In the genomic region with DNA sequence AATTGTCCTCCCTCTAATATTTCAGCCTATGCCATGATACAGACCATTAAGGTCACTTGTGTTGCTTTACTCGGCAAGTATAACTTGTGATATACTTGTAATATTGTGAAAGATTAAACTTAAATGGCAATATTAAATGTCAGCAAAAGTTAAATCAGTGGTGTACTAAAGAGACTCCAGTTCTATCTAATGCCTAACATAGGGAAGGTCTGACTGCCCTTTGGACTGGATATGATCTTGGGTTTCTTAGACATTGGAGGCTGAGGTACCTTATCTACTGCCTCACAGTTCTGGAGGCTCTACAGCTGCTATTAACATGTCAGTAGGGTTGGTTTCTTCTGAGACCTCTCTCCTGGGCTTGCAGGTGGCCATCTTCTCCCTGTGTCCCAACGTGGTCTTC, we compare ENCODE assay signal across 1 cellular context.
TF ChIP-seq lines count a peak whose summit lies in the region.

No MANE protein-coding gene starts in this region.

TF ChIP-seq in K562, 482 proteins besides CTCF, POLR2A, EP300 and RAD21 (continued from another document and continues in another):
- TF ChIP-seq, protein P1, sequence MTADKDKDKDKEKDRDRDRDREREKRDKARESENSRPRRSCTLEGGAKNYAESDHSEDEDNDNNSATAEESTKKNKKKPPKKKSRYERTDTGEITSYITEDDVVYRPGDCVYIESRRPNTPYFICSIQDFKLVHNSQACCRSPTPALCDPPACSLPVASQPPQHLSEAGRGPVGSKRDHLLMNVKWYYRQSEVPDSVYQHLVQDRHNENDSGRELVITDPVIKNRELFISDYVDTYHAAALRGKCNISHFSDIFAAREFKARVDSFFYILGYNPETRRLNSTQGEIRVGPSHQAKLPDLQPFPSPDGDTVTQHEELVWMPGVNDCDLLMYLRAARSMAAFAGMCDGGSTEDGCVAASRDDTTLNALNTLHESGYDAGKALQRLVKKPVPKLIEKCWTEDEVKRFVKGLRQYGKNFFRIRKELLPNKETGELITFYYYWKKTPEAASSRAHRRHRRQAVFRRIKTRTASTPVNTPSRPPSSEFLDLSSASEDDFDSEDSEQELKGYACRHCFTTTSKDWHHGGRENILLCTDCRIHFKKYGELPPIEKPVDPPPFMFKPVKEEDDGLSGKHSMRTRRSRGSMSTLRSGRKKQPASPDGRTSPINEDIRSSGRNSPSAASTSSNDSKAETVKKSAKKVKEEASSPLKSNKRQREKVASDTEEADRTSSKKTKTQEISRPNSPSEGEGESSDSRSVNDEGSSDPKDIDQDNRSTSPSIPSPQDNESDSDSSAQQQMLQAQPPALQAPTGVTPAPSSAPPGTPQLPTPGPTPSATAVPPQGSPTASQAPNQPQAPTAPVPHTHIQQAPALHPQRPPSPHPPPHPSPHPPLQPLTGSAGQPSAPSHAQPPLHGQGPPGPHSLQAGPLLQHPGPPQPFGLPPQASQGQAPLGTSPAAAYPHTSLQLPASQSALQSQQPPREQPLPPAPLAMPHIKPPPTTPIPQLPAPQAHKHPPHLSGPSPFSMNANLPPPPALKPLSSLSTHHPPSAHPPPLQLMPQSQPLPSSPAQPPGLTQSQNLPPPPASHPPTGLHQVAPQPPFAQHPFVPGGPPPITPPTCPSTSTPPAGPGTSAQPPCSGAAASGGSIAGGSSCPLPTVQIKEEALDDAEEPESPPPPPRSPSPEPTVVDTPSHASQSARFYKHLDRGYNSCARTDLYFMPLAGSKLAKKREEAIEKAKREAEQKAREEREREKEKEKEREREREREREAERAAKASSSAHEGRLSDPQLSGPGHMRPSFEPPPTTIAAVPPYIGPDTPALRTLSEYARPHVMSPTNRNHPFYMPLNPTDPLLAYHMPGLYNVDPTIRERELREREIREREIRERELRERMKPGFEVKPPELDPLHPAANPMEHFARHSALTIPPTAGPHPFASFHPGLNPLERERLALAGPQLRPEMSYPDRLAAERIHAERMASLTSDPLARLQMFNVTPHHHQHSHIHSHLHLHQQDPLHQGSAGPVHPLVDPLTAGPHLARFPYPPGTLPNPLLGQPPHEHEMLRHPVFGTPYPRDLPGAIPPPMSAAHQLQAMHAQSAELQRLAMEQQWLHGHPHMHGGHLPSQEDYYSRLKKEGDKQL (CRISPR knock-in tag; IDR thresholded peaks at IDR 0.05; ENCODE audit: borderline replicate concordance) = no peak
- TF ChIP-seq, protein P2, sequence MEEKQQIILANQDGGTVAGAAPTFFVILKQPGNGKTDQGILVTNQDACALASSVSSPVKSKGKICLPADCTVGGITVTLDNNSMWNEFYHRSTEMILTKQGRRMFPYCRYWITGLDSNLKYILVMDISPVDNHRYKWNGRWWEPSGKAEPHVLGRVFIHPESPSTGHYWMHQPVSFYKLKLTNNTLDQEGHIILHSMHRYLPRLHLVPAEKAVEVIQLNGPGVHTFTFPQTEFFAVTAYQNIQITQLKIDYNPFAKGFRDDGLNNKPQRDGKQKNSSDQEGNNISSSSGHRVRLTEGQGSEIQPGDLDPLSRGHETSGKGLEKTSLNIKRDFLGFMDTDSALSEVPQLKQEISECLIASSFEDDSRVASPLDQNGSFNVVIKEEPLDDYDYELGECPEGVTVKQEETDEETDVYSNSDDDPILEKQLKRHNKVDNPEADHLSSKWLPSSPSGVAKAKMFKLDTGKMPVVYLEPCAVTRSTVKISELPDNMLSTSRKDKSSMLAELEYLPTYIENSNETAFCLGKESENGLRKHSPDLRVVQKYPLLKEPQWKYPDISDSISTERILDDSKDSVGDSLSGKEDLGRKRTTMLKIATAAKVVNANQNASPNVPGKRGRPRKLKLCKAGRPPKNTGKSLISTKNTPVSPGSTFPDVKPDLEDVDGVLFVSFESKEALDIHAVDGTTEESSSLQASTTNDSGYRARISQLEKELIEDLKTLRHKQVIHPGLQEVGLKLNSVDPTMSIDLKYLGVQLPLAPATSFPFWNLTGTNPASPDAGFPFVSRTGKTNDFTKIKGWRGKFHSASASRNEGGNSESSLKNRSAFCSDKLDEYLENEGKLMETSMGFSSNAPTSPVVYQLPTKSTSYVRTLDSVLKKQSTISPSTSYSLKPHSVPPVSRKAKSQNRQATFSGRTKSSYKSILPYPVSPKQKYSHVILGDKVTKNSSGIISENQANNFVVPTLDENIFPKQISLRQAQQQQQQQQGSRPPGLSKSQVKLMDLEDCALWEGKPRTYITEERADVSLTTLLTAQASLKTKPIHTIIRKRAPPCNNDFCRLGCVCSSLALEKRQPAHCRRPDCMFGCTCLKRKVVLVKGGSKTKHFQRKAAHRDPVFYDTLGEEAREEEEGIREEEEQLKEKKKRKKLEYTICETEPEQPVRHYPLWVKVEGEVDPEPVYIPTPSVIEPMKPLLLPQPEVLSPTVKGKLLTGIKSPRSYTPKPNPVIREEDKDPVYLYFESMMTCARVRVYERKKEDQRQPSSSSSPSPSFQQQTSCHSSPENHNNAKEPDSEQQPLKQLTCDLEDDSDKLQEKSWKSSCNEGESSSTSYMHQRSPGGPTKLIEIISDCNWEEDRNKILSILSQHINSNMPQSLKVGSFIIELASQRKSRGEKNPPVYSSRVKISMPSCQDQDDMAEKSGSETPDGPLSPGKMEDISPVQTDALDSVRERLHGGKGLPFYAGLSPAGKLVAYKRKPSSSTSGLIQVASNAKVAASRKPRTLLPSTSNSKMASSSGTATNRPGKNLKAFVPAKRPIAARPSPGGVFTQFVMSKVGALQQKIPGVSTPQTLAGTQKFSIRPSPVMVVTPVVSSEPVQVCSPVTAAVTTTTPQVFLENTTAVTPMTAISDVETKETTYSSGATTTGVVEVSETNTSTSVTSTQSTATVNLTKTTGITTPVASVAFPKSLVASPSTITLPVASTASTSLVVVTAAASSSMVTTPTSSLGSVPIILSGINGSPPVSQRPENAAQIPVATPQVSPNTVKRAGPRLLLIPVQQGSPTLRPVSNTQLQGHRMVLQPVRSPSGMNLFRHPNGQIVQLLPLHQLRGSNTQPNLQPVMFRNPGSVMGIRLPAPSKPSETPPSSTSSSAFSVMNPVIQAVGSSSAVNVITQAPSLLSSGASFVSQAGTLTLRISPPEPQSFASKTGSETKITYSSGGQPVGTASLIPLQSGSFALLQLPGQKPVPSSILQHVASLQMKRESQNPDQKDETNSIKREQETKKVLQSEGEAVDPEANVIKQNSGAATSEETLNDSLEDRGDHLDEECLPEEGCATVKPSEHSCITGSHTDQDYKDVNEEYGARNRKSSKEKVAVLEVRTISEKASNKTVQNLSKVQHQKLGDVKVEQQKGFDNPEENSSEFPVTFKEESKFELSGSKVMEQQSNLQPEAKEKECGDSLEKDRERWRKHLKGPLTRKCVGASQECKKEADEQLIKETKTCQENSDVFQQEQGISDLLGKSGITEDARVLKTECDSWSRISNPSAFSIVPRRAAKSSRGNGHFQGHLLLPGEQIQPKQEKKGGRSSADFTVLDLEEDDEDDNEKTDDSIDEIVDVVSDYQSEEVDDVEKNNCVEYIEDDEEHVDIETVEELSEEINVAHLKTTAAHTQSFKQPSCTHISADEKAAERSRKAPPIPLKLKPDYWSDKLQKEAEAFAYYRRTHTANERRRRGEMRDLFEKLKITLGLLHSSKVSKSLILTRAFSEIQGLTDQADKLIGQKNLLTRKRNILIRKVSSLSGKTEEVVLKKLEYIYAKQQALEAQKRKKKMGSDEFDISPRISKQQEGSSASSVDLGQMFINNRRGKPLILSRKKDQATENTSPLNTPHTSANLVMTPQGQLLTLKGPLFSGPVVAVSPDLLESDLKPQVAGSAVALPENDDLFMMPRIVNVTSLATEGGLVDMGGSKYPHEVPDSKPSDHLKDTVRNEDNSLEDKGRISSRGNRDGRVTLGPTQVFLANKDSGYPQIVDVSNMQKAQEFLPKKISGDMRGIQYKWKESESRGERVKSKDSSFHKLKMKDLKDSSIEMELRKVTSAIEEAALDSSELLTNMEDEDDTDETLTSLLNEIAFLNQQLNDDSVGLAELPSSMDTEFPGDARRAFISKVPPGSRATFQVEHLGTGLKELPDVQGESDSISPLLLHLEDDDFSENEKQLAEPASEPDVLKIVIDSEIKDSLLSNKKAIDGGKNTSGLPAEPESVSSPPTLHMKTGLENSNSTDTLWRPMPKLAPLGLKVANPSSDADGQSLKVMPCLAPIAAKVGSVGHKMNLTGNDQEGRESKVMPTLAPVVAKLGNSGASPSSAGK (IDR thresholded peaks at IDR 0.05) = no peak
- TF ChIP-seq, protein P3, sequence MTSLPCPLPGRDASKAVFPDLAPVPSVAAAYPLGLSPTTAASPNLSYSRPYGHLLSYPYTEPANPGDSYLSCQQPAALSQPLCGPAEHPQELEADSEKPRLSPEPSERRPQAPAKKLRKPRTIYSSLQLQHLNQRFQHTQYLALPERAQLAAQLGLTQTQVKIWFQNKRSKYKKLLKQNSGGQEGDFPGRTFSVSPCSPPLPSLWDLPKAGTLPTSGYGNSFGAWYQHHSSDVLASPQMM (CRISPR knock-in tag; IDR thresholded peaks at IDR 0.05) = no peak
- TF ChIP-seq SRF (CRISPR knock-in tag; IDR thresholded peaks at IDR 0.05) = no peak
- TF ChIP-seq BRCA1 (IDR thresholded peaks at IDR 0.05) = no peak
- no peak for TF ChIP-seq BRCA1 (CRISPR knock-in tag; IDR thresholded peaks at IDR 0.05)
- TF ChIP-seq, protein P4, sequence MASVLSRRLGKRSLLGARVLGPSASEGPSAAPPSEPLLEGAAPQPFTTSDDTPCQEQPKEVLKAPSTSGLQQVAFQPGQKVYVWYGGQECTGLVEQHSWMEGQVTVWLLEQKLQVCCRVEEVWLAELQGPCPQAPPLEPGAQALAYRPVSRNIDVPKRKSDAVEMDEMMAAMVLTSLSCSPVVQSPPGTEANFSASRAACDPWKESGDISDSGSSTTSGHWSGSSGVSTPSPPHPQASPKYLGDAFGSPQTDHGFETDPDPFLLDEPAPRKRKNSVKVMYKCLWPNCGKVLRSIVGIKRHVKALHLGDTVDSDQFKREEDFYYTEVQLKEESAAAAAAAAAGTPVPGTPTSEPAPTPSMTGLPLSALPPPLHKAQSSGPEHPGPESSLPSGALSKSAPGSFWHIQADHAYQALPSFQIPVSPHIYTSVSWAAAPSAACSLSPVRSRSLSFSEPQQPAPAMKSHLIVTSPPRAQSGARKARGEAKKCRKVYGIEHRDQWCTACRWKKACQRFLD (CRISPR knock-in tag; IDR thresholded peaks at IDR 0.05) = no peak
- peak; percentile 82 for TF ChIP-seq MTA2 (IDR thresholded peaks at IDR 0.05; ENCODE audit: low read depth)
- TF ChIP-seq ZC3H8 (IDR thresholded peaks at IDR 0.05) = no peak
- TF ChIP-seq DACH1 (IDR thresholded peaks at IDR 0.05; ENCODE audit: partially characterized antibody) = no peak
- TF ChIP-seq MYNN (IDR thresholded peaks at IDR 0.05) = 0 out of 2 replicates have a peak, but pooled peaks have one; percentile 65
- TF ChIP-seq MYNN (CRISPR knock-in tag; IDR thresholded peaks at IDR 0.05) = no peak
- TF ChIP-seq E2F3 (CRISPR knock-in tag; IDR thresholded peaks at IDR 0.05) = no peak
- peak; percentile 79 for TF ChIP-seq NFIC (IDR thresholded peaks at IDR 0.05)
- TF ChIP-seq FOXK1 (CRISPR knock-in tag; IDR thresholded peaks at IDR 0.05; ENCODE audit: borderline replicate concordance) = no peak
- TF ChIP-seq NRF1 (conservative IDR thresholded peaks at IDR 0.05 in 1 of 2, IDR thresholded peaks at IDR 0.05 in 1 of 2) = no peak
- TF ChIP-seq PML (IDR thresholded peaks at IDR 0.05; ENCODE audit: low read length) = peak; percentile 78
- TF ChIP-seq HDAC6 (IDR thresholded peaks at IDR 0.05; ENCODE audit: low read depth, low read length) = no peak
- TF ChIP-seq SRSF7 (optimal IDR thresholded peaks at IDR 0.05; ENCODE audit: low read depth, low read length) = no peak
- TF ChIP-seq, protein P5, sequence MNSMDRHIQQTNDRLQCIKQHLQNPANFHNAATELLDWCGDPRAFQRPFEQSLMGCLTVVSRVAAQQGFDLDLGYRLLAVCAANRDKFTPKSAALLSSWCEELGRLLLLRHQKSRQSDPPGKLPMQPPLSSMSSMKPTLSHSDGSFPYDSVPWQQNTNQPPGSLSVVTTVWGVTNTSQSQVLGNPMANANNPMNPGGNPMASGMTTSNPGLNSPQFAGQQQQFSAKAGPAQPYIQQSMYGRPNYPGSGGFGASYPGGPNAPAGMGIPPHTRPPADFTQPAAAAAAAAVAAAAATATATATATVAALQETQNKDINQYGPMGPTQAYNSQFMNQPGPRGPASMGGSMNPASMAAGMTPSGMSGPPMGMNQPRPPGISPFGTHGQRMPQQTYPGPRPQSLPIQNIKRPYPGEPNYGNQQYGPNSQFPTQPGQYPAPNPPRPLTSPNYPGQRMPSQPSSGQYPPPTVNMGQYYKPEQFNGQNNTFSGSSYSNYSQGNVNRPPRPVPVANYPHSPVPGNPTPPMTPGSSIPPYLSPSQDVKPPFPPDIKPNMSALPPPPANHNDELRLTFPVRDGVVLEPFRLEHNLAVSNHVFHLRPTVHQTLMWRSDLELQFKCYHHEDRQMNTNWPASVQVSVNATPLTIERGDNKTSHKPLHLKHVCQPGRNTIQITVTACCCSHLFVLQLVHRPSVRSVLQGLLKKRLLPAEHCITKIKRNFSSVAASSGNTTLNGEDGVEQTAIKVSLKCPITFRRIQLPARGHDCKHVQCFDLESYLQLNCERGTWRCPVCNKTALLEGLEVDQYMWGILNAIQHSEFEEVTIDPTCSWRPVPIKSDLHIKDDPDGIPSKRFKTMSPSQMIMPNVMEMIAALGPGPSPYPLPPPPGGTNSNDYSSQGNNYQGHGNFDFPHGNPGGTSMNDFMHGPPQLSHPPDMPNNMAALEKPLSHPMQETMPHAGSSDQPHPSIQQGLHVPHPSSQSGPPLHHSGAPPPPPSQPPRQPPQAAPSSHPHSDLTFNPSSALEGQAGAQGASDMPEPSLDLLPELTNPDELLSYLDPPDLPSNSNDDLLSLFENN (IDR thresholded peaks at IDR 0.05; ENCODE audit: low read depth in 2 of 2, low read length in 2 of 2) = no peak
- TF ChIP-seq, protein P6, sequence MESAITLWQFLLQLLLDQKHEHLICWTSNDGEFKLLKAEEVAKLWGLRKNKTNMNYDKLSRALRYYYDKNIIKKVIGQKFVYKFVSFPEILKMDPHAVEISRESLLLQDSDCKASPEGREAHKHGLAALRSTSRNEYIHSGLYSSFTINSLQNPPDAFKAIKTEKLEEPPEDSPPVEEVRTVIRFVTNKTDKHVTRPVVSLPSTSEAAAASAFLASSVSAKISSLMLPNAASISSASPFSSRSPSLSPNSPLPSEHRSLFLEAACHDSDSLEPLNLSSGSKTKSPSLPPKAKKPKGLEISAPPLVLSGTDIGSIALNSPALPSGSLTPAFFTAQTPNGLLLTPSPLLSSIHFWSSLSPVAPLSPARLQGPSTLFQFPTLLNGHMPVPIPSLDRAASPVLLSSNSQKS (CRISPR knock-in tag; IDR thresholded peaks at IDR 0.05) = no peak
- no peak for TF ChIP-seq CEBPG (CRISPR knock-in tag; IDR thresholded peaks at IDR 0.05)
- no peak for TF ChIP-seq CEBPG (tag; conservative IDR thresholded peaks at IDR 0.05 in 1 of 2, IDR thresholded peaks at IDR 0.05 in 1 of 2)
- no peak for TF ChIP-seq RBM39 (optimal IDR thresholded peaks at IDR 0.05; ENCODE audit: low read depth, low read length)
- TF ChIP-seq CBFA2T3 (IDR thresholded peaks at IDR 0.05) = peak; percentile 94
- TF ChIP-seq NCOA1 (IDR thresholded peaks at IDR 0.05; ENCODE audit: low read depth) = no peak
- TF ChIP-seq POLR3A (IDR thresholded peaks at IDR 0.05; ENCODE audit: borderline replicate concordance, extremely low read depth, insufficient read depth, insufficient read length) = no peak
- TF ChIP-seq NCOA4 (IDR thresholded peaks at IDR 0.05; ENCODE audit: partially characterized antibody) = no peak
